ENCODE assay signal across 20 cellular contexts in the genomic region with DNA sequence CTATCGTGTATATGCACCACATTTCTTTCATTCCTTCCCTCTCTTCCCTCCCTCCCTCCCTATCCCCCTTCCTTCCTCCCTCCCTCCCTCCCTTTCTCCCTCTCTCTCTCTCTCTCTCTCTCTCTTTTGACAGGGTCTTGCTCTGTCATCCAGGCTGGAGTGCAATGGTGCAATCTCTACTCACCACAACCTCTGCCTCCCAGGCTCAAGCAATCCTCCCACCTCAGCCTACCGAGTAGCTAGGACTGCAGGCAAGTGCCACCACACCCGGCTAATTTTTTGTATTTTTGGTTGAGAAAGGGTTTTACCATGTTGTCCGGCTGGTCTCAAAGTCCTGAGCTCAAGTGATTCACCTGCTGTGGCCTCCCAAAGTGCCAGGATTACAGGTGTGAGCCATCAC. TPM values are rescaled to one million over a fixed set of nuclear protein-coding genes. Genes with fewer than 3 reads are reported as not detected.
DNase-seq lines count a peak whose midpoint lies in the region; ATAC-seq and TF ChIP-seq lines count a peak whose summit lies in the region.
"Had no signal": no experiment of that assay in that cellular context is flagged by ENCODE, and none has a peak within 500 bp of the region (broad histone marks: within the 10 kb centered on the region; RNA-seq: fewer than 3 reads in every experiment).

No MANE protein-coding gene starts in this region.

- no CpG with 5 or more reads among the region's 4 CpGs for WGBS in H9 (ENCODE audit: extremely low coverage, insufficient read length, low lambda C conversion rate)

- H3K23ac ChIP-seq in H9 (ENCODE audit: insufficient read length, low read depth, low read length) = no peak overlapping the region

- no peak overlapping the region for H2AFZ ChIP-seq in H9 (ENCODE audit: low read length)

- no peak overlapping the region for H3K4me2 ChIP-seq in H9 (ENCODE audit: insufficient read depth, insufficient read length, low read length)

- H4K91ac ChIP-seq in H9 (ENCODE audit: insufficient read length, low read depth, low read length) = no peak overlapping the region

- no peak overlapping the region for H3K4ac ChIP-seq in H9 (ENCODE audit: low read depth, low read length)

- peaks cover 11% of the 10 kb centered on the region for H3K4me1 Mint-ChIP-seq in activated CD8-positive, alpha-beta memory T cell treated with anti-CD3 and anti-CD28 coated beads, Interleukin-2, amount 10 ng/mL, durations not matched to agents 7 days and 5 days
- H3K4me1 Mint-ChIP-seq in H9 (peaks cover 40 to 52% of the 10 kb centered on the region in 2 experiments), neural crest cell (peaks cover 24% of the 10 kb centered on the region)
- peaks cover 18% of the 10 kb centered on the region for H3K4me1 Mint-ChIP-seq in activated naive CD8-positive, alpha-beta T cell treated with anti-CD3 and anti-CD28 coated beads, Interleukin-2, amount 10 ng/mL, durations not matched to agents 7 days and 5 days

- TF ChIP-seq CTCF in H9 (conservative IDR thresholded peaks at IDR 0.05) (no peak), neural crest cell (conservative IDR thresholded peaks at IDR 0.05) (no peak)

- no peak overlapping the region for H2BK20ac ChIP-seq in H9 (ENCODE audit: low read depth, low read length, poor library complexity, severe bottlenecking)

- peaks cover 6% of the 10 kb centered on the region; the same call in 1 of the 2 replicates for H3K79me2 ChIP-seq in H9 (ENCODE audit: insufficient read depth, low read length)

- H2BK120ac ChIP-seq in H9 (ENCODE audit: low read depth, low read length, poor library complexity, severe bottlenecking) = no peak overlapping the region

- no peaks in the 10 kb centered on the region for H3K9me3 ChIP-seq in H9 (ENCODE audit: control insufficient read depth, low read depth, low read length)
- H3K9me3 ChIP-seq: Peyer's patch, uterus had no signal

- no peak overlapping the region for H3K14ac ChIP-seq in H9 (ENCODE audit: insufficient read depth, low read length)

- H4K5ac ChIP-seq in H9 (ENCODE audit: insufficient read length, low read depth, low read length) = no peak overlapping the region

- no peak overlapping the region for H3K27ac ChIP-seq in H9 (ENCODE audit: insufficient read length, low read depth, low read length)

- no peaks in the 10 kb centered on the region; the same call in 1 of the 2 replicates for H3K4me1 ChIP-seq in H9 (ENCODE audit: insufficient read depth, low read length)

- H3K9ac ChIP-seq in H9 (ENCODE audit: extremely low read depth, insufficient read length, low read length) = no peak overlapping the region

- no peak overlapping the region for H3K27ac Mint-ChIP-seq in activated CD8-positive, alpha-beta memory T cell treated with anti-CD3 and anti-CD28 coated beads, Interleukin-2, amount 10 ng/mL, durations not matched to agents 7 days and 5 days
- no peak overlapping the region for H3K27ac Mint-ChIP-seq in H9
- H3K27ac Mint-ChIP-seq in activated naive CD8-positive, alpha-beta T cell treated with anti-CD3 and anti-CD28 coated beads, Interleukin-2, amount 10 ng/mL, durations not matched to agents 7 days and 5 days = no peak overlapping the region
- no peak overlapping the region for H3K27ac Mint-ChIP-seq in neural crest cell (ENCODE audit: unreplicated experiment)

- H4K20me1 ChIP-seq in H9 (ENCODE audit: control insufficient read depth, insufficient read depth, insufficient read length) = no peaks in the 10 kb centered on the region

- H2AK5ac ChIP-seq in H9 (ENCODE audit: insufficient read length, low read length) = no peak overlapping the region

- DNase-seq in activated CD8-positive, alpha-beta memory T cell treated with anti-CD3 and anti-CD28 coated beads, Interleukin-2, amount 10 ng/mL, durations not matched to agents 7 days and 5 days = no peak
- no peak for DNase-seq in activated CD8-positive, alpha-beta memory T cell treated with anti-CD3 and anti-CD28 coated beads, Interleukin-2, amount 50 U/mL, for 4 hours
- no peak for DNase-seq in H9
- DNase-seq in activated naive CD8-positive, alpha-beta T cell treated with anti-CD3 and anti-CD28 coated beads, Interleukin-2, amount 10 ng/mL, durations not matched to agents 7 days and 5 days = no peak
- no peak for DNase-seq in neural crest cell (ENCODE audit: low read depth, low spot score)
- no peak for DNase-seq in SIG-M5 (lab: John Stamatoyannopoulos, UW)
- no peak for DNase-seq in HEK293T (ENCODE audit: extremely low spot score)
- no peak for DNase-seq in Kasumi-1 (lab: John Stamatoyannopoulos, UW)
- DNase-seq: anterior cingulate cortex; COR-L47; EL; heart right ventricle; islet precursor cell; Karpas-422; mammary epithelial cell; NCI-H1417 treated with DMSO at 0.1 percent for 48 hours; stimulated activated CD4-positive, alpha-beta T cell treated with anti-CD3 and anti-CD28 coated beads, Interleukin-15, amount 100 ng/mL, for 24 hours; stimulated activated naive CD8-positive, alpha-beta T cell treated with anti-CD3 and anti-CD28 coated beads, Interleukin-15, Interleukin-2, amounts not matched to agents 100 U/mL and 50 U/mL, for 24 hours; uterus had no signal

- no peak overlapping the region for H4K8ac ChIP-seq in H9 (replicated peaks; ENCODE audit: insufficient read length, low read depth, low read length)

- no peaks in the 10 kb centered on the region for H3K79me1 ChIP-seq in H9 (ENCODE audit: insufficient read depth, low read depth, low read length, poor library complexity, severe bottlenecking)

- no peak overlapping the region for H3K56ac ChIP-seq in H9 (ENCODE audit: insufficient read length, low read depth, low read length)

- peaks cover 10% of the 10 kb centered on the region for H3K36me3 Mint-ChIP-seq in activated CD8-positive, alpha-beta memory T cell treated with anti-CD3 and anti-CD28 coated beads, Interleukin-2, amount 10 ng/mL, durations not matched to agents 7 days and 5 days
- peaks cover 8 to 16% (median 10%) of the 10 kb centered on the region in 3 experiments; a peak in 6 of 7 replicates for H3K36me3 Mint-ChIP-seq in H9 (ENCODE audit: insufficient read depth in 1 of 3, low read depth in 3 of 3)
- peaks cover 4% of the 10 kb centered on the region for H3K36me3 Mint-ChIP-seq in activated naive CD8-positive, alpha-beta T cell treated with anti-CD3 and anti-CD28 coated beads, Interleukin-2, amount 10 ng/mL, durations not matched to agents 7 days and 5 days
- peaks cover 3% of the 10 kb centered on the region for H3K36me3 Mint-ChIP-seq in neural crest cell (ENCODE audit: low read depth)

- H3K9me3 Mint-ChIP-seq in activated CD8-positive, alpha-beta memory T cell treated with anti-CD3 and anti-CD28 coated beads, Interleukin-2, amount 10 ng/mL, durations not matched to agents 7 days and 5 days (ENCODE audit: low read depth) = peaks cover 5% of the 10 kb centered on the region
- H3K9me3 Mint-ChIP-seq in H9 (peaks cover 9 to 13% of the 10 kb centered on the region in 2 experiments), neural crest cell (peaks cover 10% of the 10 kb centered on the region)
- peaks cover 10% of the 10 kb centered on the region for H3K9me3 Mint-ChIP-seq in activated naive CD8-positive, alpha-beta T cell treated with anti-CD3 and anti-CD28 coated beads, Interleukin-2, amount 10 ng/mL, durations not matched to agents 7 days and 5 days

- no peaks in the 10 kb centered on the region for H3K27me3 ChIP-seq in H9 (ENCODE audit: insufficient read depth, low read length)
- H3K27me3 ChIP-seq: Peyer's patch, uterus had no signal

- no peak overlapping the region for H3T11ph ChIP-seq in H9 (ENCODE audit: low read length)

- H3K4me3 Mint-ChIP-seq in activated CD8-positive, alpha-beta memory T cell treated with anti-CD3 and anti-CD28 coated beads, Interleukin-2, amount 10 ng/mL, durations not matched to agents 7 days and 5 days = peak overlapping the region; percentile 73
- H3K4me3 Mint-ChIP-seq in H9 (peak overlapping the region; percentile 25 to 60; a peak in 2 of 5 replicates), neural crest cell (peak overlapping the region; percentile 82)
- peak overlapping the region; percentile 56 for H3K4me3 Mint-ChIP-seq in activated naive CD8-positive, alpha-beta T cell treated with anti-CD3 and anti-CD28 coated beads, Interleukin-2, amount 10 ng/mL, durations not matched to agents 7 days and 5 days

- peaks cover 21% of the 10 kb centered on the region for H3K27me3 Mint-ChIP-seq in activated CD8-positive, alpha-beta memory T cell treated with anti-CD3 and anti-CD28 coated beads, Interleukin-2, amount 10 ng/mL, durations not matched to agents 7 days and 5 days
- H3K27me3 Mint-ChIP-seq in H9 (ENCODE audit: low read depth) = peaks cover 15% of the 10 kb centered on the region
- H3K27me3 Mint-ChIP-seq in activated naive CD8-positive, alpha-beta T cell treated with anti-CD3 and anti-CD28 coated beads, Interleukin-2, amount 10 ng/mL, durations not matched to agents 7 days and 5 days = peaks cover 17% of the 10 kb centered on the region
- H3K27me3 Mint-ChIP-seq in neural crest cell (ENCODE audit: low read depth) = peaks cover 14% of the 10 kb centered on the region

- H3K18ac ChIP-seq in H9 (ENCODE audit: insufficient read length, low read depth, low read length) = no peak overlapping the region

- H3K23me2 ChIP-seq in H9 (ENCODE audit: insufficient read length, low read depth, low read length, poor library complexity, severe bottlenecking) = peaks cover 8% of the 10 kb centered on the region

- POLR2A ChIA-PET in activated naive CD8-positive, alpha-beta T cell treated with anti-CD3 and anti-CD28 coated beads, Interleukin-2, amount 10 ng/mL, durations not matched to agents 7 days and 5 days (lab: Charles Lee) = interaction anchor here (2.4 kb wide), 1 partner anchor 9 kb away, joined by 8 read pairs; a partner anchor contains a TSS
- POLR2A ChIA-PET in HEK293T (lab: Yijun Ruan, JAX) = interaction anchor here (2.3 kb wide), 1 partner anchor 9 kb away, joined by 10 read pairs; a partner anchor contains a TSS

- no peak overlapping the region for H2BK12ac ChIP-seq in H9 (ENCODE audit: insufficient read length, low read depth, low read length)

- CTCF ChIA-PET in activated CD8-positive, alpha-beta memory T cell treated with anti-CD3 and anti-CD28 coated beads, Interleukin-2, amount 10 ng/mL, durations not matched to agents 7 days and 5 days (lab: Charles Lee) = interaction anchor here (0.9 to 4.2 kb wide), 3 partner anchors 10 to 469 kb away, joined by 3 to 33 read pairs (median 3); a partner anchor contains a TSS
- CTCF ChIA-PET in HEK293T (lab: Yijun Ruan, JAX) = interaction anchor here (1.9 kb wide), 1 partner anchor 9 kb away, joined by 10 read pairs; no protein-coding TSS in a partner anchor

- no peak for ATAC-seq in activated CD8-positive, alpha-beta memory T cell treated with anti-CD3 and anti-CD28 coated beads, Interleukin-2, amount 10 ng/mL, durations not matched to agents 7 days and 5 days
- ATAC-seq in activated naive CD8-positive, alpha-beta T cell treated with anti-CD3 and anti-CD28 coated beads, Interleukin-2, amount 10 ng/mL, durations not matched to agents 7 days and 5 days (ENCODE audit: low read depth) = no peak

- no peak overlapping the region for H2BK15ac ChIP-seq in H9 (ENCODE audit: low read depth, low read length)

- H2BK5ac ChIP-seq in H9 (ENCODE audit: insufficient read length, low read length) = no peak overlapping the region

RNA-seq across cellular contexts. Expression of a gene that starts 1.1 kb away (rescaled TPM):
- total RNA-seq in activated CD8-positive, alpha-beta memory T cell treated with anti-CD3 and anti-CD28 coated beads, Interleukin-2, amount 10 ng/mL, durations not matched to agents 7 days and 5 days = 1 to 10 TPM; 6.5 to 9.2 TPM
- 44.5 and 46.3 TPM in 2 replicates for total RNA-seq in H9 (2021)
- 1 to 10 TPM; 8.2 to 9.5 TPM for total RNA-seq in activated naive CD8-positive, alpha-beta T cell treated with anti-CD3 and anti-CD28 coated beads, Interleukin-2, amount 10 ng/mL, durations not matched to agents 7 days and 5 days
- 27.4 and 30.9 TPM in 2 replicates for total RNA-seq in neural crest cell

RNA-seq across cellular contexts. Expression of a gene that starts 10.0 kb away (rescaled TPM):
- 1 to 10 TPM; 3.5 to 9.9 TPM for total RNA-seq in activated CD8-positive, alpha-beta memory T cell treated with anti-CD3 and anti-CD28 coated beads, Interleukin-2, amount 10 ng/mL, durations not matched to agents 7 days and 5 days
- total RNA-seq in H9 (2021) (18.0 and 18.5 TPM in 2 replicates), neural crest cell (4.6 and 4.9 TPM in 2 replicates)
- 10 to 100 TPM; 12.2 to 12.6 TPM for total RNA-seq in activated naive CD8-positive, alpha-beta T cell treated with anti-CD3 and anti-CD28 coated beads, Interleukin-2, amount 10 ng/mL, durations not matched to agents 7 days and 5 days
